In genomic region chr13:45184693-45185092, GRCh38 we compare ENCODE assay signal across 1 cellular context.
TF ChIP-seq lines count a peak whose summit lies in the region.

No MANE protein-coding gene starts in this region.

TF ChIP-seq in GM12878, 131 proteins besides CTCF, POLR2A, EP300 and RAD21:
- TF ChIP-seq ZBED1 (IDR thresholded peaks at IDR 0.05; ENCODE audit: borderline replicate concordance): no peak
- no peak for TF ChIP-seq ASH2L (IDR thresholded peaks at IDR 0.05; ENCODE audit: borderline replicate concordance, low read depth)
- no peak for TF ChIP-seq SREBF1 (IDR thresholded peaks at IDR 0.05; ENCODE audit: low read length)
- no peak for TF ChIP-seq YY1 (IDR thresholded peaks at IDR 0.05; ENCODE audit: low read depth, low read length)
- no peak for TF ChIP-seq BHLHE40 (IDR thresholded peaks at IDR 0.05; ENCODE audit: borderline replicate concordance in 1 of 2, low read depth in 2 of 2, low read length in 1 of 2)
